9 cellular contexts compared by ENCODE assay signal in the genomic region with DNA sequence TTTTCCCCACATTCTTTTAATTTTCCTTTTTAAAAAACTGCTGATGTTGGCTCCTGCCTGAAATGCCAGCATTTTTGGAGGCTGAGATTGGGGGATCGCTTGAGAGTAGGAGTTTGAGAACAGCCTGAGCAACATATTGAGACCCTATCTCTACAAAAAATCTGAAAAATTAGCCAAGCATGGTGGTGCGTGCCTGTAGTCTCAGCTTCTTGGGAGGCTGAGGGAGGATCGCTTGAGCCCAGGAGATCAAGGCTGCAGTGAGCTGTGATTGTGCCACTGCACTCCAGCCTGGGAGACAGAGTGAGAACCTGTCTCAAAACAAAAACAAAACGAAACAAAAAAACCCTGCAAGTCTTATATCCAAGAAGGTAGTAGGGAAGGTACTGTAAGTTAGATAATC.
"Had no signal": no experiment of that assay in that cellular context is flagged by ENCODE, and none has a peak within 500 bp of the region (broad histone marks: within the 10 kb centered on the region; RNA-seq: fewer than 3 reads in every experiment).

No MANE protein-coding gene starts in this region.

- FAIRE-seq: H1, H54, HTR-8/SVneo, K562 had no signal

- H3K4me3 ChIP-seq: GM23338, K562 had no signal

- H2AFZ ChIP-seq: GM23338 had no signal

- H3K4me3 Mint-ChIP-seq: GM23338, H9 had no signal

- H3K27ac Mint-ChIP-seq: GM23338, H9 had no signal

- H3K4me2 ChIP-seq: GM23338 had no signal

- DNase-seq: H9, HCEC 1CT, IMR-90, KG1 had no signal
